In the genomic region with DNA sequence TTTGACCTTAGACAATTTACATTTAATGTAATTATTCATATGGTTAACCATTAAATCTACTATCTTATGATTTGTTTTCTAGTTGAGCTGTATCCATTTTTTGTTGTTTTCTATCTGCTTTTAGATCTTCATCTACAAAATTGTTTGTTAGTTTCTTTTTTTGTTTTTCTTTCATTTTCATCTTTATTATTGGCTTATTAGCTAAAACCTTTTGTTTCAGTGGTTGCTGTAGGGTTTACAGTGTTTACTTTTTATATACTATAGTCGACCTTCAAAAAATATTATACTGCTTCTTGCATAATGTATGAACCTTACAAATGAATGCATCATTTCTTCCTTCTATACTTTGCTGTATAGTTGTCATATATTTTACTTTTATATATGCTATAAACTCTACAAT, we compare ENCODE assay signal across 21 cellular contexts.
"Had no signal": no experiment of that assay in that cellular context is flagged by ENCODE, and none has a peak within 500 bp of the region (broad histone marks: within the 10 kb centered on the region; RNA-seq: fewer than 3 reads in every experiment).

No MANE protein-coding gene starts in this region.

- H3K4me1 ChIP-seq: esophagus muscularis mucosa, foreskin keratinocyte, gastroesophageal sphincter, heart left ventricle, left lung, lower lobe of right lung had no signal

- FAIRE-seq: endothelial cell of umbilical vein, keratinocyte had no signal

- ATAC-seq: foreskin keratinocyte, gastroesophageal sphincter, heart left ventricle, left cardiac atrium, left lung, left ventricle myocardium superior, lower lobe of right lung, mucosa of descending colon had no signal

- H3K9me3 ChIP-seq: esophagus muscularis mucosa, gastroesophageal sphincter, mucosa of descending colon had no signal

- H3K4me3 ChIP-seq: coronary artery, dorsolateral prefrontal cortex, esophagus muscularis mucosa, gastroesophageal sphincter, heart left ventricle, hepatocyte, left lung, lower lobe of right lung, mucosa of descending colon had no signal

- H3K4me2 ChIP-seq: hepatocyte had no signal

- H3K36me3 ChIP-seq: esophagus muscularis mucosa, gastroesophageal sphincter, heart left ventricle, left lung, lower lobe of right lung had no signal

- H3K27ac ChIP-seq: coronary artery, dorsolateral prefrontal cortex, esophagus muscularis mucosa, foreskin keratinocyte, gastroesophageal sphincter, heart left ventricle, hepatocyte, left lung, lower lobe of right lung had no signal

- DNase-seq: dermis blood vessel endothelial cell; dorsolateral prefrontal cortex; effector CD4-positive, alpha-beta T cell; effector memory CD4-positive, alpha-beta T cell; foreskin keratinocyte; heart left ventricle; hypothalamus; immature natural killer cell; left cardiac atrium; left lung; left ventricle myocardium superior; lower lobe of right lung; mesenchymal stem cell; mucosa of descending colon; naive B cell had no signal

- H3K79me2 ChIP-seq: hepatocyte had no signal

- H3K27me3 ChIP-seq: esophagus muscularis mucosa, foreskin keratinocyte, gastroesophageal sphincter, heart left ventricle, hepatocyte, left lung had no signal

- H2AFZ ChIP-seq: hepatocyte had no signal
